In the genomic region with DNA sequence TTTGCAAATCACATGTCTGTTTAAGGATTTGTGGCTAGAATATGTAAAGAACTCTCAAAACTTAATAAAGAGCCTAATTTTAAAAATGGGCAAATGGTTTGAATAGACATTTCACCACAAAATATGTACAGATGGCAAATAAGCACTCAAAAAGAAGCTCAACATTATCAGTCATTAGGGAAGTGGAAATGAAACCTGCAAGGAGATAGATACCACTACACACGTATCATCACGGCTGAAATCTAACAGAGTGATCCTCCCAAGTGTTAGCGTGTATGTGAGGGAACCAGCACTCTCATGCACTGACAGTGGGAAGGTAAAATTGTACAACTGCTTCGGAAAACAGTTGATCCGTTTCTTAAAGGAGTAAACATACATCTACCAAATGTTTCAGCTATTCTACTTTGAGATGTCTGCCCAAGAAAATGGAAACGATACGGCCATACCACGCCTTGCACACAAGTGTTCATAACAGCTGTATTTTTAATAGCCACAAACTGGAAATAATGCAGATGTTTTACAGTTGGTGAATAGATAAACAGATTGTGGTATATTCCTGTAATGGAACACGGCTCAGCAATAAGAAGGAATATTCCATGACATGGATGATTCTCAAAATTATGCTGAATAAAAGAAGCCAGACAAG, we compare ENCODE assay signal across 11 cellular contexts. TPM values are rescaled to one million over a fixed set of nuclear protein-coding genes. Genes with fewer than 3 reads are reported as not detected.
DNase-seq lines count a peak whose midpoint lies in the region; ATAC-seq and TF ChIP-seq lines count a peak whose summit lies in the region.
"Had no signal": no experiment of that assay in that cellular context is flagged by ENCODE, and none has a peak within 500 bp of the region (broad histone marks: within the 10 kb centered on the region; RNA-seq: fewer than 3 reads in every experiment).

No MANE protein-coding gene starts in this region.

- H3K4me3 ChIP-seq in OCI-LY1 (ENCODE audit: low read depth, low read length, poor library complexity, severe bottlenecking) (no peak overlapping the region), spleen (no peak overlapping the region)
- H3K4me3 ChIP-seq: BLaER1 had no signal

- WGBS in spleen, 5 donors, result 69 to 81% (median 73%) methylated on average over 9 of the region's 9 CpGs

- no peak overlapping the region for H3K9ac ChIP-seq in OCI-LY1 (ENCODE audit: low read length)
- H3K9ac ChIP-seq: BLaER1 had no signal

- no peaks in the 10 kb centered on the region for H3K36me3 ChIP-seq in OCI-LY1 (ENCODE audit: insufficient read depth, low read length)
- H3K36me3 ChIP-seq in spleen, result no peaks in the 10 kb centered on the region
- H3K36me3 ChIP-seq: BLaER1 had no signal

- no peak for TF ChIP-seq POLR2A in spleen (IDR thresholded peaks at IDR 0.05)

- no peak for DNase-seq in stimulated activated CD4-positive, alpha-beta T cell treated with anti-CD3 and anti-CD28 coated beads, Interleukin-2, amount 100 ng/mL, for 48 hours
- no peak for DNase-seq in spleen
- no peak for DNase-seq in NCI-H2029 treated with DMSO at 0.1 percent for 48 hours (lab: John Stamatoyannopoulos, UW)
- no peak for DNase-seq in NCI-H1694 (lab: John Stamatoyannopoulos, UW)
- DNase-seq: KG1, NCI-H510A had no signal

- H2AFZ ChIP-seq in OCI-LY1 (ENCODE audit: low read length), result no peak overlapping the region

- intact Hi-C loops in spleen (cut with DNase I; ENCODE audit: low total_unique reads), result no loop called here

- ATAC-seq in GM18508 (IDR thresholded peaks at IDR 0.05; ENCODE audit: insufficient read depth, unreplicated experiment) (peak; percentile 98), GM21423 (IDR thresholded peaks at IDR 0.05; ENCODE audit: unreplicated experiment) (peak; percentile 99), HG03066 (IDR thresholded peaks at IDR 0.05; ENCODE audit: low read depth, unreplicated experiment) (peak; percentile 99)

- H3K27ac ChIP-seq in OCI-LY1 (ENCODE audit: low read depth, low read length, poor library complexity, severe bottlenecking) (no peak overlapping the region), spleen (no peak overlapping the region)
- H3K27ac ChIP-seq: BLaER1 had no signal

- no peaks in the 10 kb centered on the region for H3F3A ChIP-seq in OCI-LY1 (ENCODE audit: insufficient read depth, low read length)

- H3K27me3 ChIP-seq in OCI-LY1 (ENCODE audit: insufficient read depth, low read length) (no peaks in the 10 kb centered on the region; the same call in 1 of the 2 replicates), spleen (replicated peaks in 1 of 7) (peaks cover 0 to 13% (median 0%) of the 10 kb centered on the region in 7 donors)
- H3K27me3 ChIP-seq: BLaER1 had no signal

- H3K4me1 ChIP-seq in OCI-LY1 (ENCODE audit: insufficient read depth, low read length, severe bottlenecking) (peaks cover 5% of the 10 kb centered on the region), spleen (no peaks in the 10 kb centered on the region)
- H3K4me1 ChIP-seq: BLaER1 had no signal

- H4K20me1 ChIP-seq in OCI-LY1 (ENCODE audit: insufficient read depth, low read length), result no peaks in the 10 kb centered on the region
- H4K20me1 ChIP-seq: BLaER1 had no signal

- no peaks in the 10 kb centered on the region for H3K9me3 ChIP-seq in OCI-LY1 (ENCODE audit: low read length)
- H3K9me3 ChIP-seq in spleen, result no peaks in the 10 kb centered on the region
- H3K9me3 ChIP-seq: BLaER1 had no signal

- no peak for TF ChIP-seq CTCF in OCI-LY1 (IDR thresholded peaks at IDR 0.05; ENCODE audit: low read length)
- TF ChIP-seq CTCF in spleen (IDR thresholded peaks at IDR 0.05 in 8 of 11, conservative IDR thresholded peaks at IDR 0.05 in 3 of 11), result no peak

- no peaks in the 10 kb centered on the region for H3K9me2 ChIP-seq in OCI-LY1 (ENCODE audit: low read depth, low read length)

- peak overlapping the region; percentile 9; the same call in 1 of the 2 replicates for H3K4me2 ChIP-seq in OCI-LY1 (ENCODE audit: low read length)
- H3K4me2 ChIP-seq: BLaER1 had no signal

- H3K79me2 ChIP-seq in OCI-LY1 (ENCODE audit: insufficient read depth, low read length), result no peaks in the 10 kb centered on the region

RNA-seq across cellular contexts. Expression of gene ARHGEF7, which starts 14.5 kb away (rescaled TPM):
- 100 to 1,000 TPM; 102 to 192 (median 145) TPM for total RNA-seq in spleen
- 10 to 100 TPM; 18.0 to 39.1 (median 32.1) TPM for polyA plus RNA-seq in spleen
